Comparison of ENCODE assay signal across 8 cellular contexts in genomic region chr4:184384056-184384809, GRCh38.
DNase-seq lines count a peak whose midpoint lies in the region; ATAC-seq, FAIRE-seq and TF ChIP-seq lines count a peak whose summit lies in the region.

No MANE protein-coding gene starts in this region.

- H3K9me3 Mint-ChIP-seq in effector memory CD8-positive, alpha-beta T cell = no peaks in the 10 kb centered on the region
- no peaks in the 10 kb centered on the region for H3K9me3 Mint-ChIP-seq in naive thymus-derived CD8-positive, alpha-beta T cell

- peak overlapping the region; percentile 59 to 63 for H3K4me3 Mint-ChIP-seq in effector memory CD8-positive, alpha-beta T cell
- peak overlapping the region in 9 of 10 donors; percentile 14 to 60 (median 48) for H3K4me3 Mint-ChIP-seq in naive thymus-derived CD8-positive, alpha-beta T cell

- H3K27me3 ChIP-seq in BJ (ENCODE audit: control insufficient read depth, insufficient read depth, low read length) = no peaks in the 10 kb centered on the region

- ATAC-seq in GM19023 (IDR thresholded peaks at IDR 0.05; ENCODE audit: unreplicated experiment) (peak; percentile 79), HG03095 (IDR thresholded peaks at IDR 0.05; ENCODE audit: unreplicated experiment) (peak; percentile 68)
- ATAC-seq in effector memory CD8-positive, alpha-beta T cell (replicated peaks) = peak; percentile 71
- ATAC-seq in naive thymus-derived CD8-positive, alpha-beta T cell = peak; percentile 26 to 43

- H3K4me3 ChIP-seq in BJ (ENCODE audit: low read depth, low read length) = peak overlapping the region; percentile 17

- TF ChIP-seq CTCF in BJ (IDR thresholded peaks at IDR 0.05; ENCODE audit: insufficient read depth, low read depth, low read length) = no peak

- no peak for FAIRE-seq in RCC 7860 (lab: Jason Lieb, UNC)

- H3K36me3 Mint-ChIP-seq in effector memory CD8-positive, alpha-beta T cell (ENCODE audit: insufficient read depth) = peaks cover 28% of the 10 kb centered on the region
- H3K36me3 Mint-ChIP-seq in naive thymus-derived CD8-positive, alpha-beta T cell = peaks cover 2 to 30% (median 5%) of the 10 kb centered on the region in 3 donors

- H3K4me1 Mint-ChIP-seq in effector memory CD8-positive, alpha-beta T cell (ENCODE audit: low read depth in 2 of 2) = peaks cover 36 to 60% of the 10 kb centered on the region in 2 donors
- peaks cover 32 to 81% (median 63%) of the 10 kb centered on the region in 4 donors for H3K4me1 Mint-ChIP-seq in naive thymus-derived CD8-positive, alpha-beta T cell

- no peaks in the 10 kb centered on the region for H3K27me3 Mint-ChIP-seq in effector memory CD8-positive, alpha-beta T cell
- H3K27me3 Mint-ChIP-seq in naive thymus-derived CD8-positive, alpha-beta T cell = no peaks in the 10 kb centered on the region

- POLR2A ChIA-PET in BJ (lab: Charles Lee) = no interaction called here
- POLR2A ChIA-PET in naive thymus-derived CD8-positive, alpha-beta T cell (lab: Charles Lee) = interaction anchor here (1.9 kb wide), 1 partner anchor 33 kb away, joined by 4 read pairs; no protein-coding TSS in a partner anchor

- peak; percentile 55 for DNase-seq in BJ (ENCODE audit: low read depth)
- peak; percentile 53 for DNase-seq in RCC 7860 (ENCODE audit: low spot score)
- peak in 1 of 3 experiments; percentile 7 for DNase-seq in effector memory CD8-positive, alpha-beta T cell
- peak in 2 of 10 donors; percentile 4 for DNase-seq in naive thymus-derived CD8-positive, alpha-beta T cell
- no peak for DNase-seq in NCI-H1694 (lab: John Stamatoyannopoulos, UW)
- DNase-seq in middle frontal gyrus (ENCODE audit: extremely low spot score, low spot score) = no peak

- peaks cover 10% of the 10 kb centered on the region for H3K36me3 ChIP-seq in BJ (ENCODE audit: control insufficient read depth, insufficient read depth, low read length)

- CTCF ChIA-PET in BJ (lab: Yijun Ruan, JAX) = interaction anchor here (0.8 to 2.3 kb wide), 5 partner anchors 12 to 153 kb away, joined by 4 to 8 read pairs (median 5); no protein-coding TSS in a partner anchor

- peak overlapping the region; percentile 28 to 57 for H3K27ac Mint-ChIP-seq in effector memory CD8-positive, alpha-beta T cell
- peak overlapping the region in 9 of 10 donors; percentile 10 to 84 (median 63) for H3K27ac Mint-ChIP-seq in naive thymus-derived CD8-positive, alpha-beta T cell

Comparison
In these comparisons a context has a peak if more than half of its experiments do, and no peak if none do; other contexts are left out.
1. DNase-seq: peak in BJ (single experiment) and RCC 7860 (single experiment); none in NCI-H1694 (single experiment) and middle frontal gyrus (single experiment).
2. Peak in every context shown above with its lines, with median percentiles within 50 percentile points of each other: ATAC-seq.